ENCODE assay signal across 1 cellular context in the genomic region with DNA sequence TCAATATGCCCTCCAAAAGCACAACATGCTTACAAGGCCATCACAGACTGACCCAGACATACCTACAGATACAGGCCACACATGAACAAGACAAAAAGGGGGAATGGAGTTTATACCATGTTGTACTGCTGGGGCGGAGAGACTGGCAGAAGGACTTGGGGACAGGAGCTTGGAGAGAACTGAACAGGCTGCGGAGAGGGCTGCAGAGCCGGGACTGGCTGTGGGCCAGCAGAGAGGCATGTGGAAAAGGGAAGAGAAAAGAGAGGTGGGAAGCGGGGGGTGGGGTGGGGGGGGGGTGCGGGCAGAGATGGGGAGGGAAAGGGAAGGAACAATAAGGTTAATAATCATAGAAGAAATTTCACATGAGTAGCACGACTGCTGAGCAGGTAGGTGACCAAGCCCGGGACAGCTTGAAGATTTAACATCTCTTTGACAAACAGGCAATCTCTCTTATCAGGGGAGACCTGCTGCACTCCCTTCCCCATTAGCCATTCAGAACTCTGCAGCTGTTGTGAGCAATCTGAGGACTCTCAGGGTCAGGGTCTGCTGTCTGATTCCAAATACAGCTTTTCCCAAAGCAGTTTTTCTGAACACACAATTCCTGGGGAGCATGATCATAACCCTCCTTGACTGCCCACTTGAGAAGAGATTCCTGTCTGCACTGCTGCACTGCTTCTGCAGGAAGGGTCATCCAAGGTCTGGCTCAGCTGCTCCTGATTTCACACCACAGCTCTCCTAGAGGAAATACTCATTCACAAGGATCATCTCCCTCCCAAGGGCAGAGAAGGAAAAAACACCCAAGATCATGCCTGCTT.
TF ChIP-seq lines count a peak whose summit lies in the region.

No MANE protein-coding gene starts in this region.

TF ChIP-seq in HepG2, 621 proteins besides CTCF, POLR2A, EP300 and RAD21:
- TF ChIP-seq HNRNPK (IDR thresholded peaks at IDR 0.05; ENCODE audit: low read depth, low read length, poor library complexity, severe bottlenecking) (peak; percentile 26), SMC3 (IDR thresholded peaks at IDR 0.05; ENCODE audit: low read length) (no peak)
